ENCODE assay signal across 20 cellular contexts in the genomic region with DNA sequence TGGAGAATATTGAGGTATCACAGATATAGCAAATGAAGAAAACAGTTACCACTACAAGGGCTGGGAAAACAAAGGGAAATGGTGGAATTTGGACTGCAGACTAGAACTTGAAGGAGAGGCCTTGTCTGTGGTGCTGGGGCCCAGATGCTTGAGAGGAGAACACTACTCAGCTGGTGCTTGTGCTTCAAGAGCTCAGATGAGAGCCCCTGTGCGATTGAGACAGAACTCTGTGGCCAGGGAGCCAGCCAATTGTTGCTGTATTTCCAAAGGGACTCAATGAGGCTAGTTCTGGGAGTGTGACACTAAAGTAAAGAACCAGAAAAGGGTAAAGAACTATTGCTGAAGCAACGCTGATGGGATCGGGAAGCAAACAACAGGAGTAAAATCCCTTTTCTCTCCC.
"Had no signal": no experiment of that assay in that cellular context is flagged by ENCODE, and none has a peak within 500 bp of the region (broad histone marks: within the 10 kb centered on the region; RNA-seq: fewer than 3 reads in every experiment).

No MANE protein-coding gene starts in this region.

- H3K27me3 ChIP-seq: breast epithelium, colonic mucosa, dorsolateral prefrontal cortex, esophagus squamous epithelium, heart right ventricle, right lobe of liver, tibial nerve, uterus had no signal

- H3K27ac ChIP-seq: breast epithelium, colonic mucosa, dorsolateral prefrontal cortex, esophagus squamous epithelium, heart right ventricle, right lobe of liver, skin epidermis, tibial nerve, uterus had no signal

- H3K36me3 ChIP-seq: breast epithelium, colonic mucosa, esophagus squamous epithelium, heart right ventricle, right lobe of liver, tibial nerve, uterus had no signal

- H3K9me3 ChIP-seq: breast epithelium, colonic mucosa, esophagus squamous epithelium, heart right ventricle, right lobe of liver, tibial nerve, uterus had no signal

- DNase-seq: activated CD4-positive, alpha-beta T cell treated with anti-CD3 and anti-CD28 coated beads for 1 hour; activated naive CD4-positive, alpha-beta T cell; activated naive CD8-positive, alpha-beta T cell treated with anti-CD3 and anti-CD28 coated beads for 36 hours; activated T-cell treated with anti-CD3 and anti-CD28 coated beads, Interleukin-2, amount 50 U/mL, for 24 hours; colonic mucosa; dorsolateral prefrontal cortex; effector memory CD8-positive, alpha-beta T cell; esophagus squamous epithelium; heart right ventricle; occipital lobe; right lobe of liver; stimulated activated CD4-positive, alpha-beta T cell treated with anti-CD3 and anti-CD28 coated beads, Interleukin-2, amount 100 ng/mL, for 24 hours; stimulated activated naive CD8-positive, alpha-beta T cell treated with anti-CD3 and anti-CD28 coated beads, Interleukin-15, amount 100 ng/mL, for 72 hours; T-cell; uterus had no signal

- H3K4me1 ChIP-seq: breast epithelium, colonic mucosa, esophagus squamous epithelium, heart right ventricle, right lobe of liver, uterus had no signal

- H3K4me3 ChIP-seq: breast epithelium, colonic mucosa, dorsolateral prefrontal cortex, esophagus squamous epithelium, heart right ventricle, right lobe of liver, skin epidermis, tibial nerve, uterus had no signal

- ATAC-seq: effector memory CD8-positive, alpha-beta T cell; heart right ventricle; left lobe of liver; right lobe of liver; stimulated activated effector memory CD8-positive, alpha-beta T cell treated with anti-CD3 and anti-CD28 coated beads, Interleukin-12 subunit alpha, Interleukin-12 subunit beta, amount 100 ng/mL, for 72 hours; stimulated activated naive CD8-positive, alpha-beta T cell treated with anti-CD3 and anti-CD28 coated beads, Interleukin-15, amount 100 ng/mL, for 72 hours; T-cell had no signal
